ENCODE assay signal across 16 cellular contexts in the genomic region with DNA sequence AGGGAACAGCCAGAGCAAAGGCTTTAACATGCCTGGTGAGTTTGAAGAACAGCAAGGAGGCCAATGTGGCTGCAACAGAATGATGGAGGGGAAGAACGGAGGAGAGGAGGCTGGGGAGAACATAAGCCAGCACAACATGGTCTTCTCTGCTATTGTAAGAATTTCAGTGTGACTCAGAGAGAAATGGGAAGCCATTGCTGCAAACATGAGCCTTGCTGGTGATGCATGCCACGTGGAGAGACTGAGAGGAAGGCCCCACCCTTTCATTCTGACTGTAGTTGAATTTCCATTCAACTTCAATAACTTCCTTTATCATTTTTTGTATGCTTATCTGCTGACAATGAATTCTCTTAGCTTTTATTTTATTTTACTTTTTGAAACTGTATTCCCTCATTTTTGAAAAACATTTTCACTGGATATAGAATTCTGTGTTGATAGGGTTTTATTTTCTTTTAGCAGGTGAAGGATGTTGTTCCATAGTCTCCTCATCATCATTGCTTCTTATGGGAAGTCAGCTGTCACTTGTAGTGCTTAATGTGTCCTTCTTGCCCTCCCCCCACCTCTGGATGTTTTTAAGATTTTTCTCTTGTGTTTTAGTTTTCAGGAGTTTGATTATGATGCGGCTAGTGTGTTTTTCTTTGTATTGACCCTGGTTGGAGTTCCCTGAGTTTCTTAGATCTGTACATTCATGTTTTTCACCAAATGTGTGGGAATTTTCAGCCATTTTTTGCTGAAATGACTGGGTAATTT. TPM values are rescaled to one million over a fixed set of nuclear protein-coding genes. Genes with fewer than 3 reads are reported as not detected.
DNase-seq lines count a peak whose midpoint lies in the region; ATAC-seq and TF ChIP-seq lines count a peak whose summit lies in the region.
"Had no signal": no experiment of that assay in that cellular context is flagged by ENCODE, and none has a peak within 500 bp of the region (broad histone marks: within the 10 kb centered on the region; RNA-seq: fewer than 3 reads in every experiment).

No MANE protein-coding gene starts in this region.

- no peak for ATAC-seq in WTC11
- no peak for ATAC-seq in stimulated activated naive CD8-positive, alpha-beta T cell treated with anti-CD3 and anti-CD28 coated beads, Interleukin-15, amount 100 ng/mL, for 72 hours

- H3K9me3 Mint-ChIP-seq in activated naive CD4-positive, alpha-beta T cell treated with anti-CD3 and anti-CD28 coated beads for 36 hours: peaks cover 24% of the 10 kb centered on the region
- peaks cover 35% of the 10 kb centered on the region for H3K9me3 Mint-ChIP-seq in WTC11
- peaks cover 29 to 34% of the 10 kb centered on the region in 2 donors for H3K9me3 Mint-ChIP-seq in stimulated activated naive CD8-positive, alpha-beta T cell treated with anti-CD3 and anti-CD28 coated beads, Interleukin-15, amount 100 ng/mL, for 72 hours

- intact Hi-C loops in activated naive CD4-positive, alpha-beta T cell treated with anti-CD3 and anti-CD28 coated beads for 36 hours (cut with micrococcal nuclease): loop anchor here (1.0 kb wide), 1 partner anchor 14 kb away; no protein-coding TSS in a partner anchor
- intact Hi-C loops in uterus (cut with DNase I; ENCODE audit: low total_unique reads): no loop called here

- POLR2A ChIA-PET in WTC11 (lab: Charles Lee): no interaction called here

- peaks cover 14% of the 10 kb centered on the region for H3K27me3 Mint-ChIP-seq in activated naive CD4-positive, alpha-beta T cell treated with anti-CD3 and anti-CD28 coated beads for 36 hours (ENCODE audit: low read depth)
- H3K27me3 Mint-ChIP-seq in WTC11 (ENCODE audit: low read depth): peaks cover 57% of the 10 kb centered on the region
- peaks cover 25% of the 10 kb centered on the region for H3K27me3 Mint-ChIP-seq in stimulated activated naive CD8-positive, alpha-beta T cell treated with anti-CD3 and anti-CD28 coated beads, Interleukin-15, amount 100 ng/mL, for 72 hours

- H3K27ac ChIP-seq in uterus: no peak overlapping the region
- H3K27ac ChIP-seq: 22Rv1, BLaER1 had no signal

- no peaks in the 10 kb centered on the region for H3K27me3 ChIP-seq in uterus
- H3K27me3 ChIP-seq: BLaER1 had no signal

- H3K9me3 ChIP-seq in uterus: peaks cover 0 to 12% of the 10 kb centered on the region in 2 donors

- H3K36me3 Mint-ChIP-seq in activated naive CD4-positive, alpha-beta T cell treated with anti-CD3 and anti-CD28 coated beads for 36 hours (ENCODE audit: low read depth): peaks cover 5% of the 10 kb centered on the region
- H3K36me3 Mint-ChIP-seq in WTC11: peaks cover 20% of the 10 kb centered on the region

- H3K27ac Mint-ChIP-seq in activated naive CD4-positive, alpha-beta T cell treated with anti-CD3 and anti-CD28 coated beads for 36 hours: no peak overlapping the region
- H3K27ac Mint-ChIP-seq in WTC11: no peak overlapping the region
- H3K27ac Mint-ChIP-seq in stimulated activated naive CD8-positive, alpha-beta T cell treated with anti-CD3 and anti-CD28 coated beads, Interleukin-15, amount 100 ng/mL, for 72 hours: no peak overlapping the region

- peaks cover 10% of the 10 kb centered on the region for H3K4me1 Mint-ChIP-seq in activated naive CD4-positive, alpha-beta T cell treated with anti-CD3 and anti-CD28 coated beads for 36 hours (ENCODE audit: low read depth)
- H3K4me1 Mint-ChIP-seq in WTC11: peaks cover 18% of the 10 kb centered on the region
- H3K4me1 Mint-ChIP-seq in stimulated activated naive CD8-positive, alpha-beta T cell treated with anti-CD3 and anti-CD28 coated beads, Interleukin-15, amount 100 ng/mL, for 72 hours: peaks cover 6% of the 10 kb centered on the region

- CTCF ChIA-PET in activated naive CD4-positive, alpha-beta T cell treated with anti-CD3 and anti-CD28 coated beads for 36 hours (lab: Charles Lee): interaction anchor here (1.0 to 1.2 kb wide), 2 partner anchors 15 to 59 kb away, joined by 3 to 4 read pairs; no protein-coding TSS in a partner anchor
- CTCF ChIA-PET in WTC11 (lab: Charles Lee): interaction anchor here (1.1 kb wide), 1 partner anchor 59 kb away, joined by 3 read pairs; no protein-coding TSS in a partner anchor

- no peaks in the 10 kb centered on the region for H3K36me3 ChIP-seq in uterus
- H3K36me3 ChIP-seq: BLaER1 had no signal

- DNase-seq in DMS53 (lab: John Stamatoyannopoulos, UW) (peak; percentile 19), DMS53 treated with DMSO at 0.1 percent for 48 hours (lab: John Stamatoyannopoulos, UW; ENCODE audit: unreplicated experiment) (no peak), WTC11 (ENCODE audit: low spot score) (no peak), mesenteric fat pad (ENCODE audit: low spot score) (peak; percentile 30), uterus (no peak)
- DNase-seq in activated naive CD4-positive, alpha-beta T cell treated with anti-CD3 and anti-CD28 coated beads for 36 hours: peak; percentile 41
- no peak for DNase-seq in activated naive CD4-positive, alpha-beta T cell treated with anti-CD3 and anti-CD28 coated beads, Interleukin-2, amount 50 U/mL, for 16 hours
- no peak for DNase-seq in stimulated activated naive CD8-positive, alpha-beta T cell treated with anti-CD3 and anti-CD28 coated beads, Interleukin-15, amount 100 ng/mL, for 72 hours
- DNase-seq: DMS 273 treated with DMSO at 0.1 percent for 48 hours, NCI-H1436 treated with DMSO at 0.1 percent for 48 hours, NCI-H2081, NCI-H524 had no signal

- TF ChIP-seq CTCF in WTC11 (IDR thresholded peaks at IDR 0.05) (no peak), uterus (IDR thresholded peaks at IDR 0.05) (no peak)

- no peaks in the 10 kb centered on the region for H3K4me1 ChIP-seq in uterus

- no peak overlapping the region for H3K4me3 Mint-ChIP-seq in activated naive CD4-positive, alpha-beta T cell treated with anti-CD3 and anti-CD28 coated beads for 36 hours
- H3K4me3 Mint-ChIP-seq in WTC11: no peak overlapping the region
- H3K4me3 Mint-ChIP-seq in stimulated activated naive CD8-positive, alpha-beta T cell treated with anti-CD3 and anti-CD28 coated beads, Interleukin-15, amount 100 ng/mL, for 72 hours: no peak overlapping the region

- H3K4me3 ChIP-seq in uterus: no peak overlapping the region
- H3K4me3 ChIP-seq: BLaER1 had no signal

- TF ChIP-seq POLR2A in uterus (IDR thresholded peaks at IDR 0.05): no peak

TF ChIP-seq in WTC11, 78 proteins besides CTCF, POLR2A, EP300 and RAD21:
- TF ChIP-seq ZNF317 (CRISPR knock-in tag; IDR thresholded peaks at IDR 0.05; ENCODE audit: borderline replicate concordance, low read depth) (peak; percentile 99), TEAD4 (CRISPR knock-in tag; IDR thresholded peaks at IDR 0.05) (no peak)

RNA-seq across cellular contexts. Expression of a gene that starts 46.4 kb away (rescaled TPM):
- total RNA-seq in activated naive CD4-positive, alpha-beta T cell treated with anti-CD3 and anti-CD28 coated beads for 36 hours: not detected
- not detected in 3 replicates for total RNA-seq in WTC11 (2021)
- 784 TPM for total RNA-seq in mesenteric fat pad
- total RNA-seq in uterus: not detected
- total RNA-seq: LHCN-M2, RPMI7951 had no signal

Comparison
In these comparisons a context has a peak if more than half of its experiments do, and no peak if none do; other contexts are left out.
1. DNase-seq: peak in DMS53 (single experiment), activated naive CD4-positive, alpha-beta T cell treated with anti-CD3 and anti-CD28 coated beads for 36 hours (single experiment) and mesenteric fat pad (single experiment); none in DMS53 treated with DMSO at 0.1 percent for 48 hours (single experiment), activated naive CD4-positive, alpha-beta T cell treated with anti-CD3 and anti-CD28 coated beads, Interleukin-2, amount 50 U/mL, for 16 hours (single experiment), WTC11 (single experiment), stimulated activated naive CD8-positive, alpha-beta T cell treated with anti-CD3 and anti-CD28 coated beads, Interleukin-15, amount 100 ng/mL, for 72 hours (0 of 2) and uterus (0 of 2).
2. RNA of a gene that starts 46.4 kb away (total RNA-seq): 784 TPM in mesenteric fat pad (single experiment); not detected in activated naive CD4-positive, alpha-beta T cell treated with anti-CD3 and anti-CD28 coated beads for 36 hours, not detected in WTC11 and not detected in uterus; every median in the first group is over 100 times any median in the second.